Comparison of ENCODE assay signal across 1 cellular context in genomic region chr1:23562138-23562819, GRCh38.
TF ChIP-seq lines count a peak whose summit lies in the region.

No MANE protein-coding gene starts in this region.

TF ChIP-seq in K562, 482 proteins besides CTCF, POLR2A, EP300 and RAD21 (continued from another document and continues in another):
- TF ChIP-seq SFPQ (IDR thresholded peaks at IDR 0.05; ENCODE audit: low read depth, low read length) (no peak), SRSF3 (IDR thresholded peaks at IDR 0.05; ENCODE audit: insufficient read depth, low read length) (no peak), ZNF830 (CRISPR knock-in tag; IDR thresholded peaks at IDR 0.05) (no peak), FIP1L1 (IDR thresholded peaks at IDR 0.05; ENCODE audit: low read depth, low read length, poor library complexity, severe bottlenecking) (no peak), LCOR (CRISPR knock-in tag; IDR thresholded peaks at IDR 0.05) (no peak), RBFOX2 (IDR thresholded peaks at IDR 0.05; ENCODE audit: low read depth, low read length) (peak; percentile 39), ZNF592 (IDR thresholded peaks at IDR 0.05) (peak; percentile 71), MAFF (IDR thresholded peaks at IDR 0.05; ENCODE audit: low read length) (no peak), ETV1 (tag; conservative IDR thresholded peaks at IDR 0.05; ENCODE audit: low read depth) (no peak), ZC3H4 (CRISPR knock-in tag; IDR thresholded peaks at IDR 0.05; ENCODE audit: borderline replicate concordance) (no peak), SMAD4 (CRISPR knock-in tag; conservative IDR thresholded peaks at IDR 0.05) (peak; percentile 97), SRSF1 (IDR thresholded peaks at IDR 0.05; ENCODE audit: low read depth, low read length) (no peak), ZNF282 (CRISPR knock-in tag; IDR thresholded peaks at IDR 0.05) (no peak), ZNF644 (tag; IDR thresholded peaks at IDR 0.05; ENCODE audit: low read depth) (no peak), KAT8 (IDR thresholded peaks at IDR 0.05; ENCODE audit: low read depth) (no peak), FOXK2 (conservative IDR thresholded peaks at IDR 0.05 in 1 of 2, IDR thresholded peaks at IDR 0.05 in 1 of 2; ENCODE audit: low read depth in 2 of 2) (peak; percentile 93 to 94), ATF1 (CRISPR knock-in tag; IDR thresholded peaks at IDR 0.05) (peak; percentile 66; the same call in 1 of the 2 replicates), ATF1 (tag; IDR thresholded peaks at IDR 0.05) (peak; percentile 95), MEF2A (IDR thresholded peaks at IDR 0.05; ENCODE audit: control insufficient read depth, low read depth, low read length) (no peak), ZBTB2 (IDR thresholded peaks at IDR 0.05) (no peak), NFIC (IDR thresholded peaks at IDR 0.05) (no peak), ILF3 (IDR thresholded peaks at IDR 0.05; ENCODE audit: borderline replicate concordance) (no peak), ESRRA (IDR thresholded peaks at IDR 0.05; ENCODE audit: borderline replicate concordance, low read depth) (no peak; the same call in 1 of the 2 replicates), ZNF316 (IDR thresholded peaks at IDR 0.05) (no peak; the same call in 1 of the 2 replicates), ZNF408 (CRISPR knock-in tag; IDR thresholded peaks at IDR 0.05; ENCODE audit: low read depth) (no peak), PPARD (CRISPR knock-in tag; IDR thresholded peaks at IDR 0.05) (no peak), MBD2 (IDR thresholded peaks at IDR 0.05; ENCODE audit: borderline replicate concordance, low read depth) (no peak), FOXJ2 (tag; IDR thresholded peaks at IDR 0.05) (peak; percentile 74; the same call in 1 of the 2 replicates), ARID3B (CRISPR knock-in tag; IDR thresholded peaks at IDR 0.05; ENCODE audit: borderline replicate concordance) (no peak), EGR1 (conservative IDR thresholded peaks at IDR 0.05) (no peak), ADNP (tag; IDR thresholded peaks at IDR 0.05) (no peak), ZNF609 (CRISPR knock-in tag; IDR thresholded peaks at IDR 0.05; ENCODE audit: borderline replicate concordance) (no peak), KDM2B (CRISPR knock-in tag; IDR thresholded peaks at IDR 0.05) (no peak), CCAR2 (IDR thresholded peaks at IDR 0.05; ENCODE audit: low read depth, low read length) (no peak), MLX (CRISPR knock-in tag; conservative IDR thresholded peaks at IDR 0.05) (no peak), MYNN (IDR thresholded peaks at IDR 0.05) (peak; percentile 67; the same call in 1 of the 2 replicates), MYNN (CRISPR knock-in tag; IDR thresholded peaks at IDR 0.05) (no peak), E2F8 (IDR thresholded peaks at IDR 0.05; ENCODE audit: low read depth, partially characterized antibody) (no peak), NR0B1 (IDR thresholded peaks at IDR 0.05; ENCODE audit: partially characterized antibody) (no peak)
